In genomic region chr19:41546386-41546789, GRCh38 we compare ENCODE assay signal across 8 cellular contexts. TPM values are rescaled to one million over a fixed set of nuclear protein-coding genes. Genes with fewer than 3 reads are reported as not detected.
DNase-seq lines count a peak whose midpoint lies in the region; ATAC-seq and TF ChIP-seq lines count a peak whose summit lies in the region.

No MANE protein-coding gene starts in this region.

- H3K27me3 Mint-ChIP-seq in activated naive CD8-positive, alpha-beta T cell, result no peaks in the 10 kb centered on the region
- H3K27me3 Mint-ChIP-seq in natural killer cell (ENCODE audit: low read depth in 2 of 2), result no peaks in the 10 kb centered on the region

- no peaks in the 10 kb centered on the region for H3K36me3 Mint-ChIP-seq in activated naive CD8-positive, alpha-beta T cell
- H3K36me3 Mint-ChIP-seq in natural killer cell, result no peaks in the 10 kb centered on the region

- H3K4me3 ChIP-seq in GM12865 (ENCODE audit: low read depth, low read length), result peak overlapping the region; percentile 61

- H3K4me3 Mint-ChIP-seq in activated naive CD8-positive, alpha-beta T cell, result peak overlapping the region; percentile 88
- peak overlapping the region; percentile 90 for H3K4me3 Mint-ChIP-seq in natural killer cell

- intact Hi-C loops in natural killer cell (cut with micrococcal nuclease), result loop anchor here (5.0 to 10.0 kb wide), 2 partner anchors 284 to 942 kb away; partner anchors contain the start of genes HNRNPUL1 and LTBP4

- peak overlapping the region; percentile 58 for H3K27ac ChIP-seq in KOPT-K1 (ENCODE audit: low read depth, low read length, poor library complexity, severe bottlenecking)

- TF ChIP-seq CTCF in GM12865 (IDR thresholded peaks at IDR 0.05; ENCODE audit: insufficient read depth, low read depth, low read length, missing control alignments) (no peak), natural killer cell (IDR thresholded peaks at IDR 0.05) (no peak), GM13977 (IDR thresholded peaks at IDR 0.05; ENCODE audit: extremely low read depth, insufficient read depth, missing control alignments) (no peak)

- DNase-seq in GM12865 (ENCODE audit: low read depth) (peak; percentile 82), natural killer cell (no peak), HK-2 (ENCODE audit: unreplicated experiment) (no peak), NCI-H128 (lab: John Stamatoyannopoulos, UW; ENCODE audit: unreplicated experiment) (no peak), GM13977 (ENCODE audit: low spot score) (no peak)

- in situ Hi-C loops in GM13977 (cut with MboI; ENCODE audit: low pct_unique_long_range_greater_than_20kb, low sequenced_read_pairs, unreplicated experiment), result no loop called here

- H3K9me3 Mint-ChIP-seq in activated naive CD8-positive, alpha-beta T cell (ENCODE audit: low read depth), result no peaks in the 10 kb centered on the region
- no peaks in the 10 kb centered on the region for H3K9me3 Mint-ChIP-seq in natural killer cell

- H3K36me3 ChIP-seq in KOPT-K1 (ENCODE audit: insufficient read depth, low read length), result no peaks in the 10 kb centered on the region

- peaks cover 70% of the 10 kb centered on the region for H3K4me1 Mint-ChIP-seq in activated naive CD8-positive, alpha-beta T cell (ENCODE audit: low read depth)
- H3K4me1 Mint-ChIP-seq in natural killer cell, result peaks cover 59 to 61% of the 10 kb centered on the region in 2 donors

- peak; percentile 58 to 78 (median 60) for ATAC-seq in natural killer cell
- no peak for ATAC-seq in SK-N-SH treated with all-trans-retinoic acid at 6 μM for 48 hours

- no peaks in the 10 kb centered on the region for H3K9me3 ChIP-seq in KOPT-K1 (ENCODE audit: insufficient read depth, low read length, poor library complexity, severe bottlenecking)

- H3K27ac Mint-ChIP-seq in activated naive CD8-positive, alpha-beta T cell, result peak overlapping the region; percentile 99
- peak overlapping the region; percentile 95 to 96 for H3K27ac Mint-ChIP-seq in natural killer cell

TF ChIP-seq in SK-N-SH treated with all-trans-retinoic acid at 6 μM for 48 hours, 23 proteins besides CTCF, POLR2A, EP300 and RAD21:
- TF ChIP-seq CSRNP3 (CRISPR knock-in tag; IDR thresholded peaks at IDR 0.05) (no peak), ZFP3 (CRISPR knock-in tag; IDR thresholded peaks at IDR 0.05) (no peak), ISL1 (CRISPR knock-in tag; IDR thresholded peaks at IDR 0.05) (no peak), TOX (CRISPR knock-in tag; IDR thresholded peaks at IDR 0.05; ENCODE audit: borderline replicate concordance) (no peak), GLIS3 (CRISPR knock-in tag; IDR thresholded peaks at IDR 0.05) (no peak), BACH2 (CRISPR knock-in tag; IDR thresholded peaks at IDR 0.05; ENCODE audit: borderline replicate concordance) (no peak), PATZ1 (CRISPR knock-in tag; IDR thresholded peaks at IDR 0.05; ENCODE audit: borderline replicate concordance) (no peak), ESRRG (CRISPR knock-in tag; IDR thresholded peaks at IDR 0.05) (no peak), POU6F1 (CRISPR knock-in tag; IDR thresholded peaks at IDR 0.05; ENCODE audit: borderline replicate concordance, low read depth) (no peak), CREB5 (CRISPR knock-in tag; IDR thresholded peaks at IDR 0.05; ENCODE audit: low read depth) (no peak), ZNF8 (CRISPR knock-in tag; IDR thresholded peaks at IDR 0.05) (no peak), ZNF70 (CRISPR knock-in tag; IDR thresholded peaks at IDR 0.05) (no peak)

RNA-seq across cellular contexts. Expression of gene CEACAM21, which starts 29.6 kb away (rescaled TPM):
- 10 to 100 TPM; 26.8 to 46.6 (median 33.6) TPM for total RNA-seq in natural killer cell
